8 cellular contexts compared by ENCODE assay signal in the genomic region with DNA sequence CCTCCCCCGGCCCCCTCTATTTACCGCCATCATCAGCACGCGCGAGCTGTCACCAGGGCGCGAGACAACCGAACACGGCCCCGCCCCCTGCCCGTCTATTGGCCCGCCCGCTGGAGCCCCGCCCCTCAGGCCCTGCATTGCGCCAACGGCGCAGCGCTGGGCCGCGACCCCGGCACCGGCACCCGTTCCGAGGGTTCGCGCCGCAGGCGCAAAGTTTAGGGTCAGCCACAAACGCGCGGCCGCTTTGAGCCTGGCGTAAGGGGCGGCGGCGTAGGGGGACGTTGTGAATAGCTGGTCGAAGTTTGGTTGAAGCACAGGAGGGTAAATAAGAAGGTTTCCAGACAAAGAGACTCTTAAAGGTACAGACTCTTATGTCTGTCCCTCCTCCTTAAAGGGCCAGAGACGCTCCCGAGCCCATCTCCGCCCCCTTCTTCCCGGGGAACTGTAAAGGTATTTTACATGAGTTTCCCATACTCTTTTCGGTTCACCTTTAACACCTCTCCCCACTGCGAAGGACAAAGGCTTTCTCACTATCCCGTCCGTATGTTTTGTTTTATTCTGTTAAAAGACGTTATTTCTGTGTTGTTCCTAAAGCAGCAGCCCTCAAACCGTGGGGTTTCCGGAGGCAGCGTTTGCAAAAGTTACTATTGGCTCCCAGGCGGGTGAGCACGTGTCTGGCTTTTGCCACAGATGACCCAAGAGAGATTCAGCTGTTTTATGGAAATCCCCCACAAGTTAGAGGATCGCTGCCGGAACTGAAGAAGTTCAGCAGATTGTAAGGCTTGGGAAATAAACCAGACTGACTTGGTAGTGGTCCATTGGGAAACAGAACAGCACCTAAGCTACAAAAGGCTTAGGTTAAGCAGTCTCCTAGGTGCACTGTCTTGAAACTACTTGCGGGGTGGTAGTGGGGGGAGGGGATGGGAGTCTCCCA. TPM values are rescaled to one million over a fixed set of nuclear protein-coding genes. Genes with fewer than 3 reads are reported as not detected.
DNase-seq lines count a peak whose midpoint lies in the region; ATAC-seq, FAIRE-seq and TF ChIP-seq lines count a peak whose summit lies in the region.

A gene (minus strand): TSS at position 76 of the 934 bp plus-strand sequence. CDS start 88,392 bp downstream, outside the sequence.

- intact Hi-C loops in adrenal gland (cut with DNase I) (no loop called here), left ventricle myocardium superior (cut with micrococcal nuclease) (no loop called here), psoas muscle (cut with DNase I) (loop anchor here in 1 of 2 donors (10.0 kb wide), 1 partner anchor 111 kb away; a partner anchor contains a TSS)

- H3K36me3 ChIP-seq in adrenal gland (replicated peaks in 1 of 2) = no peaks in the 10 kb centered on the region
- no peaks in the 10 kb centered on the region for H3K36me3 ChIP-seq in psoas muscle (ENCODE audit: insufficient read depth in 1 of 2, low read depth in 1 of 2)

- H3K4me3 ChIP-seq in adrenal gland = peak within 1 kb of the TSS; percentile 83 to 96 (median 89)
- H3K4me3 ChIP-seq in psoas muscle = peak within 1 kb of the TSS; percentile 81

- H3K4me1 ChIP-seq in adrenal gland (replicated peaks in 1 of 2) (peaks cover 13 to 21% of the 10 kb centered on the region in 2 donors), psoas muscle (peaks cover 16% of the 10 kb centered on the region)

- H3K9me3 ChIP-seq in adrenal gland (replicated peaks in 1 of 3) (no peaks in the 10 kb centered on the region), psoas muscle (no peaks in the 10 kb centered on the region)

- H3K27ac ChIP-seq in adrenal gland (peak within 1 kb of the TSS; percentile 24 to 84 (median 68)), psoas muscle (peak within 1 kb of the TSS; percentile 81)

- in situ Hi-C loops in GM13977 (cut with MboI; ENCODE audit: low pct_unique_long_range_greater_than_20kb, low sequenced_read_pairs, unreplicated experiment) = no loop called here

- no peak for FAIRE-seq in urothelium cell line (lab: Jason Lieb, UNC)

- WGBS in adrenal gland, 4 donors = 0 to 1% (median 0%) methylated on average over 25 to 55 of the region's 55 CpGs
- WGBS in psoas muscle, 3 donors = 1% methylated on average over 47 to 55 of the region's 55 CpGs

- DNase-seq in GM13977 (ENCODE audit: low spot score) (peak; percentile 94), NCI-H1436 treated with DMSO at 0.1 percent for 48 hours (lab: John Stamatoyannopoulos, UW) (peak; percentile 44), SW480 (ENCODE audit: low spot score) (peak; percentile 82), adrenal gland (peak; percentile 77 to 92 (median 89)), left ventricle myocardium superior (peak; percentile 94), psoas muscle (peak; percentile 92 to 95), urothelium cell line (ENCODE audit: low spot score) (peak; percentile 96)

- TF ChIP-seq POLR2A in adrenal gland (IDR thresholded peaks at IDR 0.05) = no peak

- ATAC-seq in HG02852 (IDR thresholded peaks at IDR 0.05; ENCODE audit: unreplicated experiment) (peak; percentile 76), left ventricle myocardium superior (peak; percentile 99), psoas muscle (peak; percentile 98 to 100 (median 100))

- TF ChIP-seq CTCF in GM13977 (IDR thresholded peaks at IDR 0.05; ENCODE audit: extremely low read depth, insufficient read depth, missing control alignments) (no peak), adrenal gland (IDR thresholded peaks at IDR 0.05) (no peak), psoas muscle (IDR thresholded peaks at IDR 0.05) (no peak)

- H3K27me3 ChIP-seq in adrenal gland (no peaks in the 10 kb centered on the region), psoas muscle (ENCODE audit: insufficient read depth in 3 of 3, low read length in 2 of 3) (no peaks in the 10 kb centered on the region)

RNA-seq across cellular contexts. Expression of the gene that starts here (rescaled TPM):
- 1 to 10 TPM; 1.5 to 5.7 (median 3.6) TPM for total RNA-seq in adrenal gland
- 1 to 10 TPM; 1.5 to 6.2 (median 2.2) TPM for polyA plus RNA-seq in adrenal gland
- 1.3 TPM for total RNA-seq in left ventricle myocardium superior
- total RNA-seq in psoas muscle = 1 to 10 TPM in 3 of 4 donors, under 1 TPM in 1; 0.75 to 1.6 (median 1.3) TPM
- under 1 TPM; 0.38 to 0.84 (median 0.66) TPM for polyA plus RNA-seq in psoas muscle

Comparison
In these comparisons a context has a peak if more than half of its experiments do, and no peak if none do; other contexts are left out.
1. Peak in every context shown above with its lines: DNase-seq, ATAC-seq, H3K4me3 ChIP-seq and H3K27ac ChIP-seq.
2. DNase-seq: peak in every context shown above with its lines; median percentile 96 in urothelium cell line; 94 in GM13977; 94 in left ventricle myocardium superior; 94 in psoas muscle; 89 in adrenal gland; 82 in SW480; 44 in NCI-H1436 treated with DMSO at 0.1 percent for 48 hours.